ENCODE assay signal across 24 cellular contexts in genomic region chr17:41676058-41676419, GRCh38. TPM values are rescaled to one million over a fixed set of nuclear protein-coding genes. Genes with fewer than 3 reads are reported as not detected.
DNase-seq lines count a peak whose midpoint lies in the region; ATAC-seq and TF ChIP-seq lines count a peak whose summit lies in the region.
"Had no signal": no experiment of that assay in that cellular context is flagged by ENCODE, and none has a peak within 500 bp of the region (broad histone marks: within the 10 kb centered on the region; RNA-seq: fewer than 3 reads in every experiment).

No MANE protein-coding gene starts in this region.

- H3K4me3 Mint-ChIP-seq in activated naive CD8-positive, alpha-beta T cell treated with anti-CD3 and anti-CD28 coated beads for 36 hours: no peak overlapping the region
- no peak overlapping the region for H3K4me3 Mint-ChIP-seq in activated naive CD4-positive, alpha-beta T cell treated with anti-CD3 and anti-CD28 coated beads for 36 hours
- H3K4me3 Mint-ChIP-seq: T-helper 17 cell had no signal

- H3K9me3 ChIP-seq in MM.1S (replicated peaks; ENCODE audit: insufficient read depth, low read length) (no peaks in the 10 kb centered on the region), hepatocyte (ENCODE audit: low read depth) (no peaks in the 10 kb centered on the region), trophoblast cell (ENCODE audit: insufficient read depth, low read depth, low read length) (no peaks in the 10 kb centered on the region), tibial artery (no peaks in the 10 kb centered on the region)
- H3K9me3 ChIP-seq: colonic mucosa, tibial nerve had no signal

- H3K4me2 ChIP-seq in MM.1S (ENCODE audit: low read depth, low read length) (peak overlapping the region; percentile 16; the same call in 1 of the 2 replicates), hepatocyte (peak overlapping the region; percentile 6), trophoblast cell (ENCODE audit: low read length) (no peak overlapping the region)

- H4K12ac ChIP-seq in trophoblast cell (ENCODE audit: low read depth, low read length): no peak overlapping the region

- H3K27me3 ChIP-seq in MM.1S (replicated peaks; ENCODE audit: insufficient read depth, low read length) (no peaks in the 10 kb centered on the region), hepatocyte (no peaks in the 10 kb centered on the region), trophoblast cell (ENCODE audit: insufficient read depth, low read length) (no peaks in the 10 kb centered on the region), tibial artery (peaks cover 0 to 18% of the 10 kb centered on the region in 2 donors)
- H3K27me3 ChIP-seq: colonic mucosa, tibial nerve had no signal

- H3K27ac Mint-ChIP-seq in activated naive CD8-positive, alpha-beta T cell treated with anti-CD3 and anti-CD28 coated beads for 36 hours: no peak overlapping the region
- H3K27ac Mint-ChIP-seq in activated naive CD4-positive, alpha-beta T cell treated with anti-CD3 and anti-CD28 coated beads for 36 hours: no peak overlapping the region
- H3K27ac Mint-ChIP-seq: activated naive CD4-positive, alpha-beta T cell treated with anti-CD3 and anti-CD28 coated beads, Interleukin-2, amount 10 ng/mL, durations not matched to agents 7 days and 5 days; T-helper 17 cell had no signal

- peaks cover 10% of the 10 kb centered on the region for H3K9me3 Mint-ChIP-seq in activated naive CD8-positive, alpha-beta T cell treated with anti-CD3 and anti-CD28 coated beads for 36 hours
- peaks cover 2% of the 10 kb centered on the region for H3K9me3 Mint-ChIP-seq in activated naive CD4-positive, alpha-beta T cell treated with anti-CD3 and anti-CD28 coated beads for 36 hours

- DNase-seq in MM.1S (no peak), hepatocyte (ENCODE audit: low spot score) (no peak), trophoblast cell (no peak), tibial artery (no peak)
- DNase-seq in activated naive CD8-positive, alpha-beta T cell treated with anti-CD3 and anti-CD28 coated beads for 36 hours: no peak
- DNase-seq in activated naive CD4-positive, alpha-beta T cell treated with anti-CD3 and anti-CD28 coated beads for 36 hours: no peak
- DNase-seq: activated CD8-positive, alpha-beta memory T cell treated with anti-CD3 and anti-CD28 coated beads, Interleukin-2, amount 50 U/mL, for 4 hours; activated naive CD4-positive, alpha-beta T cell treated with anti-CD3 and anti-CD28 coated beads, Interleukin-2, amount 10 ng/mL, durations not matched to agents 7 days and 5 days; AML-193; colonic mucosa; DMS 273 treated with DMSO at 0.1 percent for 48 hours; foreskin fibroblast; left colon; NCI-H2029 treated with DMSO at 0.1 percent for 48 hours; T-helper 17 cell had no signal

- no peak overlapping the region for H3K23ac ChIP-seq in trophoblast cell (ENCODE audit: low read length)

- H2BK120ac ChIP-seq in trophoblast cell (ENCODE audit: insufficient read depth, low read length, poor library complexity): peak overlapping the region; percentile 1

- H4K20me1 ChIP-seq in MM.1S (ENCODE audit: insufficient read depth, low read length) (no peaks in the 10 kb centered on the region), hepatocyte (ENCODE audit: insufficient read depth, poor library complexity, severe bottlenecking) (no peaks in the 10 kb centered on the region)

- H3K4me3 ChIP-seq in MM.1S (ENCODE audit: low read length): no peak overlapping the region
- H3K4me3 ChIP-seq in hepatocyte: no peak overlapping the region
- H3K4me3 ChIP-seq in trophoblast cell (ENCODE audit: low read depth, low read length): no peak overlapping the region
- H3K4me3 ChIP-seq in tibial artery: no peak overlapping the region
- H3K4me3 ChIP-seq: colonic mucosa, skin epidermis, tibial nerve had no signal

- H3K4me1 ChIP-seq in MM.1S (ENCODE audit: low read length): peaks cover 23% of the 10 kb centered on the region
- H3K4me1 ChIP-seq in hepatocyte (ENCODE audit: insufficient read depth): peaks cover 6% of the 10 kb centered on the region
- peaks cover 0 to 2% of the 10 kb centered on the region in 2 experiments for H3K4me1 ChIP-seq in trophoblast cell (ENCODE audit: control insufficient read depth in 1 of 2, insufficient read depth in 2 of 2, low read length in 2 of 2)
- H3K4me1 ChIP-seq in tibial artery: no peaks in the 10 kb centered on the region
- H3K4me1 ChIP-seq: colonic mucosa, parathyroid adenoma had no signal

- no peak overlapping the region for H3K4ac ChIP-seq in trophoblast cell (ENCODE audit: low read depth, low read length)

- peaks cover 35% of the 10 kb centered on the region for H3K4me1 Mint-ChIP-seq in activated naive CD8-positive, alpha-beta T cell treated with anti-CD3 and anti-CD28 coated beads for 36 hours
- H3K4me1 Mint-ChIP-seq in activated naive CD4-positive, alpha-beta T cell treated with anti-CD3 and anti-CD28 coated beads for 36 hours (ENCODE audit: low read depth): peaks cover 63% of the 10 kb centered on the region

- H4K91ac ChIP-seq in trophoblast cell (ENCODE audit: low read depth, low read length): no peak overlapping the region

- intact Hi-C loops in tibial artery (cut with DNase I; ENCODE audit: low total_unique reads): no loop called here
- intact Hi-C loops in activated naive CD4-positive, alpha-beta T cell treated with anti-CD3 and anti-CD28 coated beads for 36 hours (cut with micrococcal nuclease): loop anchor here (5.0 kb wide), 1 partner anchor 1069 kb away; no protein-coding TSS in a partner anchor

- no peak overlapping the region for H3K9ac ChIP-seq in MM.1S (ENCODE audit: low read length)
- no peak overlapping the region for H3K9ac ChIP-seq in trophoblast cell (ENCODE audit: low read length)
- H3K9ac ChIP-seq: parathyroid adenoma had no signal

- H3K27me3 Mint-ChIP-seq in activated naive CD8-positive, alpha-beta T cell treated with anti-CD3 and anti-CD28 coated beads for 36 hours: no peaks in the 10 kb centered on the region
- no peaks in the 10 kb centered on the region for H3K27me3 Mint-ChIP-seq in activated naive CD4-positive, alpha-beta T cell treated with anti-CD3 and anti-CD28 coated beads for 36 hours (ENCODE audit: low read depth)
- H3K27me3 Mint-ChIP-seq: activated naive CD4-positive, alpha-beta T cell treated with anti-CD3 and anti-CD28 coated beads, Interleukin-2, amount 10 ng/mL, durations not matched to agents 7 days and 5 days; T-helper 17 cell had no signal

- no peak overlapping the region for H2AK5ac ChIP-seq in trophoblast cell (ENCODE audit: low read length)

- no peaks in the 10 kb centered on the region for H3K79me2 ChIP-seq in MM.1S (ENCODE audit: low read length)
- no peaks in the 10 kb centered on the region for H3K79me2 ChIP-seq in hepatocyte
- no peaks in the 10 kb centered on the region for H3K79me2 ChIP-seq in trophoblast cell (ENCODE audit: control insufficient read depth, insufficient read depth, low read length, poor library complexity)
- H3K79me2 ChIP-seq: parathyroid adenoma had no signal

- H3K79me1 ChIP-seq in trophoblast cell (ENCODE audit: low read length): peaks cover 2% of the 10 kb centered on the region

- no peak overlapping the region for H3K14ac ChIP-seq in trophoblast cell (ENCODE audit: low read length)

- H2BK5ac ChIP-seq in trophoblast cell (ENCODE audit: low read depth, low read length, poor library complexity): no peak overlapping the region

- H3K36me3 ChIP-seq in MM.1S (replicated peaks; ENCODE audit: insufficient read depth, low read length) (no peaks in the 10 kb centered on the region), hepatocyte (replicated peaks; ENCODE audit: insufficient read depth, low read depth) (no peaks in the 10 kb centered on the region), trophoblast cell (ENCODE audit: control insufficient read depth in 1 of 2, insufficient read depth in 2 of 2, low read length in 2 of 2) (no peaks in the 10 kb centered on the region), tibial artery (no peaks in the 10 kb centered on the region)
- H3K36me3 ChIP-seq: colonic mucosa, tibial nerve had no signal

- H3K36me3 Mint-ChIP-seq in activated naive CD8-positive, alpha-beta T cell treated with anti-CD3 and anti-CD28 coated beads for 36 hours: peaks cover 10% of the 10 kb centered on the region
- H3K36me3 Mint-ChIP-seq in activated naive CD4-positive, alpha-beta T cell treated with anti-CD3 and anti-CD28 coated beads for 36 hours (ENCODE audit: low read depth): no peaks in the 10 kb centered on the region

- no peak overlapping the region for H3K18ac ChIP-seq in trophoblast cell (ENCODE audit: low read length)

- H2AFZ ChIP-seq in MM.1S (ENCODE audit: low read length): no peak overlapping the region
- peak overlapping the region; percentile 30 for H2AFZ ChIP-seq in hepatocyte
- H2AFZ ChIP-seq in trophoblast cell (ENCODE audit: insufficient read depth, low read length, poor library complexity): no peak overlapping the region
- H2AFZ ChIP-seq: parathyroid adenoma had no signal

- no peak overlapping the region for H4K8ac ChIP-seq in trophoblast cell (ENCODE audit: low read depth, low read length)

- WGBS in hepatocyte (ENCODE audit: low lambda C conversion rate, missing lambda C conversion rate): 70% methylated on average over 3 of the region's 3 CpGs
- 100% methylated on average over 2 of the region's 3 CpGs for WGBS in trophoblast cell (ENCODE audit: extremely low coverage, insufficient coverage, insufficient read length)

- peak overlapping the region; percentile 36; the same call in 1 of the 2 replicates for H3K27ac ChIP-seq in MM.1S (ENCODE audit: low read length)
- peak overlapping the region; percentile 61 for H3K27ac ChIP-seq in hepatocyte
- H3K27ac ChIP-seq in trophoblast cell (ENCODE audit: low read depth, low read length): peak overlapping the region; percentile 39
- H3K27ac ChIP-seq in tibial artery: no peak overlapping the region
- H3K27ac ChIP-seq: colonic mucosa, parathyroid adenoma, tibial nerve had no signal

- CTCF ChIA-PET in activated naive CD4-positive, alpha-beta T cell treated with anti-CD3 and anti-CD28 coated beads for 36 hours (lab: Charles Lee): interaction anchor here (0.6 to 3.9 kb wide), 5 partner anchors 10 to 571 kb away, joined by 3 to 62 read pairs (median 3); partner anchors contain the start of gene EIF1

- H3F3A ChIP-seq in MM.1S (ENCODE audit: insufficient read depth, low read length): peaks cover 16% of the 10 kb centered on the region

- no peak overlapping the region for H2BK12ac ChIP-seq in trophoblast cell (ENCODE audit: low read length)

- ATAC-seq in GM18907 (IDR thresholded peaks at IDR 0.05; ENCODE audit: unreplicated experiment) (peak; percentile 6), GM21447 (IDR thresholded peaks at IDR 0.05; ENCODE audit: unreplicated experiment) (no peak)
- ATAC-seq: HCT116, Right ventricle myocardium inferior had no signal

- no peak for TF ChIP-seq CTCF in MM.1S (IDR thresholded peaks at IDR 0.05; ENCODE audit: low read length)
- no peak for TF ChIP-seq CTCF in hepatocyte (IDR thresholded peaks at IDR 0.05; ENCODE audit: poor library complexity)
- no peak for TF ChIP-seq CTCF in tibial artery (IDR thresholded peaks at IDR 0.05)

- no peaks in the 10 kb centered on the region for H3K9me2 ChIP-seq in MM.1S (replicated peaks; ENCODE audit: insufficient read depth, low read length)
- H3K9me2 ChIP-seq in hepatocyte (replicated peaks; ENCODE audit: insufficient read depth): no peaks in the 10 kb centered on the region

RNA-seq across cellular contexts. Expression of gene EIF1, which starts 12.6 kb away (rescaled TPM):
- total RNA-seq in hepatocyte: 180 and 192 TPM in 2 replicates
- polyA plus RNA-seq in hepatocyte: 977 and 989 TPM in 2 replicates
- 905 and 911 TPM in 2 replicates for polyA plus RNA-seq in trophoblast cell (2013)
- total RNA-seq in activated naive CD8-positive, alpha-beta T cell treated with anti-CD3 and anti-CD28 coated beads for 36 hours: 1,000 to 10,000 TPM; 1,196 to 1,277 TPM
- 1,000 to 10,000 TPM; 1,206 to 1,253 TPM for total RNA-seq in activated naive CD4-positive, alpha-beta T cell treated with anti-CD3 and anti-CD28 coated beads for 36 hours

RNA-seq across cellular contexts. Expression of gene GAST, which starts 36.1 kb away (rescaled TPM):
- total RNA-seq in hepatocyte: not detected in 2 replicates
- polyA plus RNA-seq in hepatocyte: 2.3 TPM in 1 of 2 replicates, not detected in the other
- 25.4 and 27.3 TPM in 2 replicates for polyA plus RNA-seq in trophoblast cell (2013)
- total RNA-seq in activated naive CD8-positive, alpha-beta T cell treated with anti-CD3 and anti-CD28 coated beads for 36 hours: not detected
- not detected for total RNA-seq in activated naive CD4-positive, alpha-beta T cell treated with anti-CD3 and anti-CD28 coated beads for 36 hours
- total RNA-seq: colonic mucosa, HT1080, left colon, NCI-H460, Right ventricle myocardium inferior, T-helper 17 cell, tibial nerve had no signal

RNA-seq across cellular contexts. Expression of gene KRT17, which starts 51.7 kb away (rescaled TPM):
- total RNA-seq in hepatocyte: 41.5 and 59.5 TPM in 2 replicates
- polyA plus RNA-seq in hepatocyte: 118 and 145 TPM in 2 replicates
- polyA plus RNA-seq in trophoblast cell (2013): 145 and 161 TPM in 2 replicates
- not detected for total RNA-seq in activated naive CD8-positive, alpha-beta T cell treated with anti-CD3 and anti-CD28 coated beads for 36 hours
- total RNA-seq in activated naive CD4-positive, alpha-beta T cell treated with anti-CD3 and anti-CD28 coated beads for 36 hours: not detected
- total RNA-seq: Right ventricle myocardium inferior, T-helper 17 cell had no signal

RNA-seq across cellular contexts. Expression of gene HAP1, which starts 58.4 kb away (rescaled TPM):
- total RNA-seq in hepatocyte: 0.03 and 0.08 TPM in 2 replicates
- polyA plus RNA-seq in hepatocyte: 0.18 and 0.44 TPM in 2 replicates
- polyA plus RNA-seq in trophoblast cell (2013): 14.5 and 20.7 TPM in 2 replicates
- total RNA-seq in activated naive CD8-positive, alpha-beta T cell treated with anti-CD3 and anti-CD28 coated beads for 36 hours: under 1 TPM in 1 of 2 experiments, not detected in 1; 0.08 TPM
- not detected for total RNA-seq in activated naive CD4-positive, alpha-beta T cell treated with anti-CD3 and anti-CD28 coated beads for 36 hours

Comparison
In these comparisons a context has a peak if more than half of its experiments do, and no peak if none do; other contexts are left out.
1. H3K27ac ChIP-seq: peak in MM.1S (single experiment), hepatocyte (single experiment) and trophoblast cell (single experiment); none in tibial artery (0 of 2).
2. RNA of gene KRT17, which starts 51.7 kb away (total RNA-seq): 41.5 to 59.5 TPM in hepatocyte; not detected in activated naive CD4-positive, alpha-beta T cell treated with anti-CD3 and anti-CD28 coated beads for 36 hours and not detected in activated naive CD8-positive, alpha-beta T cell treated with anti-CD3 and anti-CD28 coated beads for 36 hours; every median in the first group is over 10 times any median in the second.